ENCODE assay signal across 8 cellular contexts in genomic region chr22:37484115-37485005, GRCh38. TPM values are rescaled to one million over a fixed set of nuclear protein-coding genes. Genes with fewer than 3 reads are reported as not detected.
A peak's percentile ranks its signal among the peaks of the same experiment; 100 is the strongest.
DNase-seq lines count a peak whose midpoint lies in the region; ATAC-seq, FAIRE-seq and TF ChIP-seq lines count a peak whose summit lies in the region.

No MANE protein-coding gene starts in this region.

- peak overlapping the region; percentile 95 for H3K27ac ChIP-seq in OCI-LY1 (ENCODE audit: low read depth, low read length, poor library complexity, severe bottlenecking)
- H3K27ac ChIP-seq in kidney (ENCODE audit: low read depth in 2 of 2, low read length in 2 of 2), result peak overlapping the region; percentile 78 to 85

- no peak overlapping the region for H2AFZ ChIP-seq in OCI-LY1 (ENCODE audit: low read length)

- H3K4me1 ChIP-seq in OCI-LY1 (ENCODE audit: insufficient read depth, low read length, severe bottlenecking), result peaks cover 72% of the 10 kb centered on the region
- H3K4me1 ChIP-seq in kidney (ENCODE audit: control insufficient read depth in 1 of 2, insufficient read depth in 1 of 2, low read depth in 1 of 2, low read length in 2 of 2), result peaks cover 0 to 14% of the 10 kb centered on the region in 2 donors

- peak; percentile 81 for DNase-seq in activated T-helper 2 cell treated with anti-CD3 and anti-CD28 coated beads, Interferon-gamma antibody, Interleukin-2, Interleukin-4, amounts not matched to agents 10 μg/mL and 5 μg/mL and 100 μg/mL, durations not matched to agents 14 hours and 24 hours and 36 hours (ENCODE audit: low spot score)
- DNase-seq in kidney (peak; percentile 93), NCI-H1694 treated with DMSO at 0.1 percent for 48 hours (lab: John Stamatoyannopoulos, UW) (no peak), D341Med (ENCODE audit: low spot score) (no peak)
- DNase-seq in stimulated activated CD4-positive, alpha-beta T cell treated with anti-CD3 and anti-CD28 coated beads, Interleukin-4, amount 100 ng/mL, for 24 hours, result peak; percentile 82

- TF ChIP-seq POLR2A in GM19099 (IDR thresholded peaks at IDR 0.05; ENCODE audit: extremely low read depth, insufficient read length, low read depth), result peak; percentile 72

- H3K4me3 Mint-ChIP-seq in activated T-helper 2 cell treated with anti-CD3 and anti-CD28 coated beads, Interferon-gamma antibody, Interleukin-2, Interleukin-4, amounts not matched to agents 10 μg/mL and 5 μg/mL and 100 μg/mL, durations not matched to agents 14 hours and 24 hours and 36 hours (ENCODE audit: low read depth), result peak overlapping the region; percentile 98

- H3K9me2 ChIP-seq in OCI-LY1 (ENCODE audit: low read depth, low read length), result no peaks in the 10 kb centered on the region

- H3K27me3 Mint-ChIP-seq in activated T-helper 2 cell treated with anti-CD3 and anti-CD28 coated beads, Interferon-gamma antibody, Interleukin-2, Interleukin-4, amounts not matched to agents 10 μg/mL and 5 μg/mL and 100 μg/mL, durations not matched to agents 14 hours and 24 hours and 36 hours (ENCODE audit: low read depth), result no peaks in the 10 kb centered on the region

- peaks cover 47% of the 10 kb centered on the region for H3K79me2 ChIP-seq in OCI-LY1 (ENCODE audit: insufficient read depth, low read length)

- no peaks in the 10 kb centered on the region for H3K9me3 Mint-ChIP-seq in activated T-helper 2 cell treated with anti-CD3 and anti-CD28 coated beads, Interferon-gamma antibody, Interleukin-2, Interleukin-4, amounts not matched to agents 10 μg/mL and 5 μg/mL and 100 μg/mL, durations not matched to agents 14 hours and 24 hours and 36 hours

- H3K4me2 ChIP-seq in OCI-LY1 (ENCODE audit: low read length), result peak overlapping the region; percentile 91

- no peaks in the 10 kb centered on the region for H4K20me1 ChIP-seq in OCI-LY1 (ENCODE audit: insufficient read depth, low read length)

- no peak for ATAC-seq in GM21360 (IDR thresholded peaks at IDR 0.05; ENCODE audit: unreplicated experiment)

- H3K9me3 ChIP-seq in OCI-LY1 (ENCODE audit: low read length), result no peaks in the 10 kb centered on the region
- no peaks in the 10 kb centered on the region for H3K9me3 ChIP-seq in kidney (ENCODE audit: control insufficient read depth in 1 of 2, low read length in 2 of 2)

- H3K27me3 ChIP-seq in OCI-LY1 (ENCODE audit: insufficient read depth, low read length), result no peaks in the 10 kb centered on the region

- H3F3A ChIP-seq in OCI-LY1 (ENCODE audit: insufficient read depth, low read length), result no peaks in the 10 kb centered on the region

- FAIRE-seq in kidney (lab: Jason Lieb, UNC), result no peak

- H3K9ac ChIP-seq in OCI-LY1 (ENCODE audit: low read length) (peak overlapping the region; percentile 97), kidney (ENCODE audit: low read length in 2 of 2) (peak overlapping the region in 1 of 2 donors; percentile 26)

- H3K36me3 ChIP-seq in OCI-LY1 (ENCODE audit: insufficient read depth, low read length), result peaks cover 30% of the 10 kb centered on the region; the same call in 1 of the 2 replicates
- no peaks in the 10 kb centered on the region for H3K36me3 ChIP-seq in kidney (ENCODE audit: control insufficient read depth in 1 of 2, insufficient read depth in 2 of 2, low read length in 2 of 2)

- peak overlapping the region; percentile 92 for H3K27ac Mint-ChIP-seq in activated T-helper 2 cell treated with anti-CD3 and anti-CD28 coated beads, Interferon-gamma antibody, Interleukin-2, Interleukin-4, amounts not matched to agents 10 μg/mL and 5 μg/mL and 100 μg/mL, durations not matched to agents 14 hours and 24 hours and 36 hours

- intact Hi-C loops in activated T-helper 2 cell treated with anti-CD3 and anti-CD28 coated beads, Interferon-gamma antibody, Interleukin-2, Interleukin-4, amounts not matched to agents 10 μg/mL and 5 μg/mL and 100 μg/mL, durations not matched to agents 14 hours and 24 hours and 36 hours (cut with micrococcal nuclease), result no loop called here
- intact Hi-C loops in kidney (cut with DNase I), result no loop called here

- H3K4me3 ChIP-seq in OCI-LY1 (ENCODE audit: low read depth, low read length, poor library complexity, severe bottlenecking) (peak overlapping the region; percentile 87), kidney (ENCODE audit: low read length in 2 of 2) (peak overlapping the region; percentile 4 to 46)

- TF ChIP-seq CTCF in OCI-LY1 (IDR thresholded peaks at IDR 0.05; ENCODE audit: low read length), result no peak
- TF ChIP-seq CTCF in kidney (IDR thresholded peaks at IDR 0.05; ENCODE audit: borderline replicate concordance, extremely low read depth, insufficient read depth), result no peak

- H3K4me1 Mint-ChIP-seq in activated T-helper 2 cell treated with anti-CD3 and anti-CD28 coated beads, Interferon-gamma antibody, Interleukin-2, Interleukin-4, amounts not matched to agents 10 μg/mL and 5 μg/mL and 100 μg/mL, durations not matched to agents 14 hours and 24 hours and 36 hours (ENCODE audit: low read depth), result peaks cover 43% of the 10 kb centered on the region

- peaks cover 40% of the 10 kb centered on the region for H3K36me3 Mint-ChIP-seq in activated T-helper 2 cell treated with anti-CD3 and anti-CD28 coated beads, Interferon-gamma antibody, Interleukin-2, Interleukin-4, amounts not matched to agents 10 μg/mL and 5 μg/mL and 100 μg/mL, durations not matched to agents 14 hours and 24 hours and 36 hours (ENCODE audit: low read depth)

RNA-seq across cellular contexts. Expression of gene MFNG, which starts 1.8 kb away (rescaled TPM):
- 166 and 168 TPM in 2 replicates for total RNA-seq in activated T-helper 2 cell treated with anti-CD3 and anti-CD28 coated beads, Interferon-gamma antibody, Interleukin-2, Interleukin-4, amounts not matched to agents 10 μg/mL and 5 μg/mL and 100 μg/mL, durations not matched to agents 14 hours and 24 hours and 36 hours
- total RNA-seq in kidney, result 31.1 TPM
- 9.1 TPM for polyA plus RNA-seq in kidney (ENCODE audit: insufficient read depth, low read depth, low replicate concordance)

RNA-seq across cellular contexts. Expression of gene CARD10, which starts 34.9 kb away (rescaled TPM):
- total RNA-seq in activated T-helper 2 cell treated with anti-CD3 and anti-CD28 coated beads, Interferon-gamma antibody, Interleukin-2, Interleukin-4, amounts not matched to agents 10 μg/mL and 5 μg/mL and 100 μg/mL, durations not matched to agents 14 hours and 24 hours and 36 hours, result 0.09 TPM in 1 of 2 replicates, not detected in the other
- 42.3 TPM for total RNA-seq in kidney
- 32.4 TPM for polyA plus RNA-seq in kidney (ENCODE audit: insufficient read depth, low read depth, low replicate concordance)

RNA-seq across cellular contexts. Expression of gene ELFN2, which starts 57.1 kb away (rescaled TPM):
- total RNA-seq in activated T-helper 2 cell treated with anti-CD3 and anti-CD28 coated beads, Interferon-gamma antibody, Interleukin-2, Interleukin-4, amounts not matched to agents 10 μg/mL and 5 μg/mL and 100 μg/mL, durations not matched to agents 14 hours and 24 hours and 36 hours, result 0.11 TPM in 2 replicates
- total RNA-seq in kidney, result 4.6 TPM
- polyA plus RNA-seq in kidney (ENCODE audit: insufficient read depth, low read depth, low replicate concordance), result 0.19 TPM

Comparison
In these comparisons a context has a peak if more than half of its experiments do, and no peak if none do; other contexts are left out.
1. DNase-seq: peak in activated T-helper 2 cell treated with anti-CD3 and anti-CD28 coated beads, Interferon-gamma antibody, Interleukin-2, Interleukin-4, amounts not matched to agents 10 μg/mL and 5 μg/mL and 100 μg/mL, durations not matched to agents 14 hours and 24 hours and 36 hours (single experiment), kidney (single experiment) and stimulated activated CD4-positive, alpha-beta T cell treated with anti-CD3 and anti-CD28 coated beads, Interleukin-4, amount 100 ng/mL, for 24 hours (single experiment); none in NCI-H1694 treated with DMSO at 0.1 percent for 48 hours (single experiment) and D341Med (single experiment).
2. RNA of gene CARD10, which starts 34.9 kb away (total RNA-seq): 42.3 TPM in kidney (single experiment); 0.09 TPM in activated T-helper 2 cell treated with anti-CD3 and anti-CD28 coated beads, Interferon-gamma antibody, Interleukin-2, Interleukin-4, amounts not matched to agents 10 μg/mL and 5 μg/mL and 100 μg/mL, durations not matched to agents 14 hours and 24 hours and 36 hours; every median in the first group is over 10 times any median in the second.